40 cellular contexts compared by ENCODE assay signal in genomic region chr10:103256613-103257012, GRCh38. TPM values are rescaled to one million over a fixed set of nuclear protein-coding genes. Genes with fewer than 3 reads are reported as not detected.
"Had no signal": no experiment of that assay in that cellular context is flagged by ENCODE, and none has a peak within 500 bp of the region (broad histone marks: within the 10 kb centered on the region; RNA-seq: fewer than 3 reads in every experiment).

No MANE protein-coding gene starts in this region.

- DNase-seq: Karpas-422, Kasumi-1, MG63, MV-4-11, NCI-H1048, NCI-H1092, NCI-H1092 treated with DMSO at 0.1 percent for 48 hours, NCI-H1105, NCI-H1105 treated with DMSO at 0.1 percent for 48 hours, NCI-H1417, NCI-H1417 treated with DMSO at 0.1 percent for 48 hours, NCI-H1436, NCI-H1436 treated with DMSO at 0.1 percent for 48 hours, NCI-H146, NCI-H1694, NCI-H1694 treated with DMSO at 0.1 percent for 48 hours, NCI-H187, NCI-H187 treated with DMSO at 0.1 percent for 48 hours, NCI-H1930, NCI-H2029, NCI-H2029 treated with DMSO at 0.1 percent for 48 hours, NCI-H2081, NCI-H2081 treated with DMSO at 0.1 percent for 48 hours, NCI-H2107, NCI-H2171, NCI-H2171 treated with DMSO at 0.1 percent for 48 hours, NCI-H2227 treated with DMSO at 0.1 percent for 48 hours, NCI-H226, NCI-H345, NCI-H446, NCI-H446 treated with DMSO at 0.1 percent for 48 hours, NCI-H510A, NCI-H510A treated with DMSO at 0.1 percent for 48 hours, NCI-H524, NCI-H524 treated with DMSO at 0.1 percent for 48 hours, NCI-H526 had no signal

- H3K36me3 ChIP-seq: MG63 had no signal

- H3K4me3 ChIP-seq: MG63 had no signal

- H3K27me3 ChIP-seq: MG63 had no signal

RNA-seq across cellular contexts. Expression of gene RPEL1, which starts 10.9 kb away (rescaled TPM):
- total RNA-seq: LHCN-M2, MCF 10A had no signal

RNA-seq across cellular contexts. Expression of gene INA, which starts 20.3 kb away (rescaled TPM):
- total RNA-seq: LHCN-M2, M059J, MCF 10A, NCI-H460 had no signal
